ENCODE assay signal across 1 cellular context in genomic region chr1:175174702-175175102, GRCh38.
TF ChIP-seq lines count a peak whose summit lies in the region.

No MANE protein-coding gene starts in this region.

TF ChIP-seq in GM23338, 12 proteins besides CTCF, POLR2A, EP300 and RAD21 (continued from another document):
- no peak for TF ChIP-seq REST (IDR thresholded peaks at IDR 0.05; ENCODE audit: unreplicated experiment)
- TF ChIP-seq POLR2AphosphoS5 (IDR thresholded peaks at IDR 0.05; ENCODE audit: low read depth) = no peak
- no peak for TF ChIP-seq EZH2 (IDR thresholded peaks at IDR 0.05; ENCODE audit: low read depth, unreplicated experiment)
- TF ChIP-seq ZNF114 (CRISPR knock-in tag; IDR thresholded peaks at IDR 0.05) = no peak
- TF ChIP-seq CREB1 (CRISPR knock-in tag; IDR thresholded peaks at IDR 0.05; ENCODE audit: low read depth) = no peak
- no peak for TF ChIP-seq STAT1 (IDR thresholded peaks at IDR 0.05; ENCODE audit: unreplicated experiment)
